8 cellular contexts compared by ENCODE assay signal in the genomic region with DNA sequence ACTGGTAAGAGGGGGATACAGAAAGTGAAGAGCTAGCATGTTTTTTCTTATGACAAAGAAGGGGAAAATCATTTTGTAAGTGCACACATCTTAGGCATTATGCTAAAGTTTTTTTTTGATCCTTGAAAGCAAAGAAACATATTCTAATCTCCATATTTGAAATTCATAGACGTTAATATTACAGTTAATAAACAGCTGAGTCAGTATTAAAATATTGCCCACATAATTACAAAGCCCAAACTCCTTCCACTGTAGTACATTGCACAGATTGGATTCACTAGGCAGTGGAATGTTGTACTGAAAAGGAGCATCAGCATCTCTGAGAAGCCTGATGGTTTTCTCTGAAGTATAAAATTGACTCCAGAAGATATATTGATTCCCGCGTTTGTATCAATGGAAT.
"Had no signal": no experiment of that assay in that cellular context is flagged by ENCODE, and none has a peak within 500 bp of the region (broad histone marks: within the 10 kb centered on the region; RNA-seq: fewer than 3 reads in every experiment).

No MANE protein-coding gene starts in this region.

- DNase-seq: GDM1, GF-D8 had no signal

- H3K4me3 ChIP-seq: GM12878 had no signal

- FAIRE-seq: G401.6, GM12878, GM12891, GM12892, GM18507, GM19239 had no signal

- ATAC-seq: GM12878 had no signal
